In the genomic region with DNA sequence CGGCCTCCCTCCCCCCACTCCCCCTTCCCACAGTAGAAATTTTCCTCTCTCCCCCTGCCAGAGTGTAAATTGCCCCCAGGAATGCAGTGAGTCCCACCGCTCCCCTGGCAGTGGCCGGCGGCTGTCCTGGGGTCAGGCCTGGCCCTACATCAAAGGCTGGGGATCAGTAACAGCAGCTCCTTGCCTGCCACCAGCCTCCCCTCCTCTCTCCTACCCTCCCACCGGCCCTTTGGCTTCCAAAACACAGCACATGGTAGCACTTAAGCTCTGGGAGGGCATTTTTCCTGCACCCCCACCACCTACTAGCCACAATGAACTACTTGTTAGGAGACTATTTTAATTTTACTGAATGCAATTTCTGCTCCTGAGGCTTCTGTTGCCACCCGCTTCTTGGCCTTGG, we compare ENCODE assay signal across 15 cellular contexts. TPM values are rescaled to one million over a fixed set of nuclear protein-coding genes. Genes with fewer than 3 reads are reported as not detected.
DNase-seq lines count a peak whose midpoint lies in the region; ATAC-seq and TF ChIP-seq lines count a peak whose summit lies in the region.
"Had no signal": no experiment of that assay in that cellular context is flagged by ENCODE, and none has a peak within 500 bp of the region (broad histone marks: within the 10 kb centered on the region; RNA-seq: fewer than 3 reads in every experiment).

No MANE protein-coding gene starts in this region.

- CTCF ChIA-PET in activated CD8-positive, alpha-beta T cell treated with anti-CD3 and anti-CD28 coated beads, Interleukin-2, amount 10 ng/mL, durations not matched to agents 7 days and 5 days (lab: Charles Lee) = interaction anchor here (1.1 to 12.9 kb wide), 14 partner anchors 10 to 152 kb away, joined by 3 to 349 read pairs (median 6); partner anchors contain the start of gene TRAPPC3
- CTCF ChIA-PET in activated CD8-positive, alpha-beta T cell treated with anti-CD3 and anti-CD28 coated beads for 36 hours (lab: Charles Lee) = interaction anchor here (1.0 to 6.3 kb wide), 22 partner anchors 11 to 286 kb away, joined by 3 to 86 read pairs (median 6); partner anchors contain the start of genes AGO3 and TRAPPC3

- H3K27me3 ChIP-seq in transverse colon = no peaks in the 10 kb centered on the region
- H3K27me3 ChIP-seq: left lung, testis had no signal

- H3K4me1 Mint-ChIP-seq in activated CD8-positive, alpha-beta T cell treated with anti-CD3 and anti-CD28 coated beads, Interleukin-2, amount 10 ng/mL, durations not matched to agents 7 days and 5 days (ENCODE audit: low read depth) = peaks cover 9% of the 10 kb centered on the region
- H3K4me1 Mint-ChIP-seq in activated CD8-positive, alpha-beta T cell treated with anti-CD3 and anti-CD28 coated beads for 36 hours (ENCODE audit: low read depth) = no peaks in the 10 kb centered on the region
- H3K4me1 Mint-ChIP-seq in chondrocyte (ENCODE audit: low read depth) = peaks cover 46% of the 10 kb centered on the region
- H3K4me1 Mint-ChIP-seq: naive B cell had no signal

- TF ChIP-seq EP300 in transverse colon (IDR thresholded peaks at IDR 0.05; ENCODE audit: low read depth) = no peak

- TF ChIP-seq CTCF in activated CD8-positive, alpha-beta T cell treated with anti-CD3 and anti-CD28 coated beads for 36 hours (IDR thresholded peaks at IDR 0.05) = no peak
- TF ChIP-seq CTCF in chondrocyte (IDR thresholded peaks at IDR 0.05) (no peak), transverse colon (IDR thresholded peaks at IDR 0.05) (no peak)

- H3K9me3 ChIP-seq in mesodermal cell (ENCODE audit: control insufficient read depth, low read length) (no peaks in the 10 kb centered on the region), transverse colon (no peaks in the 10 kb centered on the region)
- H3K9me3 ChIP-seq: left lung, testis had no signal

- no peak overlapping the region for H3K4me3 ChIP-seq in mesodermal cell (ENCODE audit: extremely low read depth, insufficient read depth, low read length, poor library complexity, severe bottlenecking)
- no peak overlapping the region for H3K4me3 ChIP-seq in transverse colon
- H3K4me3 ChIP-seq: left lung, PC-9, testis had no signal

- no peak for TF ChIP-seq POLR2A in transverse colon (IDR thresholded peaks at IDR 0.05)

- no peak for DNase-seq in activated CD8-positive, alpha-beta T cell treated with anti-CD3 and anti-CD28 coated beads, Interleukin-2, amount 10 ng/mL, durations not matched to agents 7 days and 5 days
- DNase-seq in activated CD8-positive, alpha-beta T cell treated with anti-CD3 and anti-CD28 coated beads for 36 hours = no peak
- no peak for DNase-seq in chondrocyte (ENCODE audit: low spot score)
- no peak for DNase-seq in transverse colon
- DNase-seq in COR-L47 (lab: John Stamatoyannopoulos, UW) = no peak
- DNase-seq in Right ventricle myocardium superior = no peak
- DNase-seq: CD4-positive, alpha-beta T cell; cortex of kidney had no signal

- peaks cover 30% of the 10 kb centered on the region for H3K4me1 ChIP-seq in mesodermal cell (ENCODE audit: control insufficient read depth, insufficient read depth, low read length, poor library complexity, severe bottlenecking)
- peaks cover 0 to 35% (median 16%) of the 10 kb centered on the region in 4 donors for H3K4me1 ChIP-seq in transverse colon

- intact Hi-C loops in activated CD8-positive, alpha-beta T cell treated with anti-CD3 and anti-CD28 coated beads for 36 hours (cut with micrococcal nuclease) = loop anchor here (2.0 kb wide), 1 partner anchor 33 kb away; no protein-coding TSS in a partner anchor
- intact Hi-C loops in transverse colon (cut with DNase I; ENCODE audit: low total_unique reads) (loop anchor here (2.0 kb wide), 1 partner anchor 35 kb away; no protein-coding TSS in a partner anchor), Right ventricle myocardium superior (cut with DNase I) (no loop called here)

- H3K36me3 ChIP-seq in mesodermal cell (ENCODE audit: control insufficient read depth, insufficient read depth, low read length) (peaks cover 30% of the 10 kb centered on the region), transverse colon (peaks cover 0 to 13% (median 4%) of the 10 kb centered on the region in 4 donors)

- H3K27ac Mint-ChIP-seq in activated CD8-positive, alpha-beta T cell treated with anti-CD3 and anti-CD28 coated beads, Interleukin-2, amount 10 ng/mL, durations not matched to agents 7 days and 5 days = peak overlapping the region; percentile 9
- H3K27ac Mint-ChIP-seq in activated CD8-positive, alpha-beta T cell treated with anti-CD3 and anti-CD28 coated beads for 36 hours = no peak overlapping the region
- H3K27ac Mint-ChIP-seq in chondrocyte (ENCODE audit: unreplicated experiment) = peak overlapping the region; percentile 67

- POLR2A ChIA-PET in activated CD8-positive, alpha-beta T cell treated with anti-CD3 and anti-CD28 coated beads, Interleukin-2, amount 10 ng/mL, durations not matched to agents 7 days and 5 days (lab: Charles Lee) = interaction anchor here (0.6 kb wide), 1 partner anchor 43 kb away, joined by 3 read pairs; no protein-coding TSS in a partner anchor
- POLR2A ChIA-PET in activated CD8-positive, alpha-beta T cell treated with anti-CD3 and anti-CD28 coated beads for 36 hours (lab: Charles Lee) = interaction anchor here (1.1 to 2.4 kb wide), 3 partner anchors 15 to 34 kb away, joined by 3 to 8 read pairs (median 4); partner anchors contain the start of gene TRAPPC3

- no peaks in the 10 kb centered on the region for H3K9me3 Mint-ChIP-seq in activated CD8-positive, alpha-beta T cell treated with anti-CD3 and anti-CD28 coated beads, Interleukin-2, amount 10 ng/mL, durations not matched to agents 7 days and 5 days (ENCODE audit: insufficient read depth)
- H3K9me3 Mint-ChIP-seq in activated CD8-positive, alpha-beta T cell treated with anti-CD3 and anti-CD28 coated beads for 36 hours = no peaks in the 10 kb centered on the region
- H3K9me3 Mint-ChIP-seq in chondrocyte (ENCODE audit: low read depth) = no peaks in the 10 kb centered on the region
- H3K9me3 Mint-ChIP-seq: CD4-positive, alpha-beta T cell; naive B cell had no signal

- 41 to 62% methylated on average over 4 to 5 of the region's 6 CpGs for WGBS in mesodermal cell (ENCODE audit: insufficient coverage in 2 of 2), 2 experiments
- WGBS in transverse colon (ENCODE audit: low coverage in 1 of 2), 2 donors = 75% methylated on average over 6 of the region's 6 CpGs; no CpG with 5 or more reads in 1 of the 2 donors

- ATAC-seq in activated CD8-positive, alpha-beta T cell treated with anti-CD3 and anti-CD28 coated beads, Interleukin-2, amount 10 ng/mL, durations not matched to agents 7 days and 5 days = no peak
- ATAC-seq in activated CD8-positive, alpha-beta T cell treated with anti-CD3 and anti-CD28 coated beads for 36 hours = no peak
- ATAC-seq in GM18517 (IDR thresholded peaks at IDR 0.05; ENCODE audit: unreplicated experiment) (no peak), Right ventricle myocardium superior (ENCODE audit: poor library complexity) (no peak)

- H3K27ac ChIP-seq in mesodermal cell (ENCODE audit: low read depth, low read length, severe bottlenecking) (peak overlapping the region; percentile 45), transverse colon (peak overlapping the region in 3 of 4 donors; percentile 13 to 59 (median 36))
- H3K27ac ChIP-seq: PC-9, testis had no signal

- H3K4me3 Mint-ChIP-seq in activated CD8-positive, alpha-beta T cell treated with anti-CD3 and anti-CD28 coated beads, Interleukin-2, amount 10 ng/mL, durations not matched to agents 7 days and 5 days = no peak overlapping the region
- H3K4me3 Mint-ChIP-seq in activated CD8-positive, alpha-beta T cell treated with anti-CD3 and anti-CD28 coated beads for 36 hours = no peak overlapping the region
- H3K4me3 Mint-ChIP-seq in chondrocyte (ENCODE audit: unreplicated experiment) = no peak overlapping the region
- H3K4me3 Mint-ChIP-seq: CD4-positive, alpha-beta T cell; naive B cell had no signal

- H3K27me3 Mint-ChIP-seq in activated CD8-positive, alpha-beta T cell treated with anti-CD3 and anti-CD28 coated beads, Interleukin-2, amount 10 ng/mL, durations not matched to agents 7 days and 5 days (ENCODE audit: low read depth) = no peaks in the 10 kb centered on the region
- H3K27me3 Mint-ChIP-seq in activated CD8-positive, alpha-beta T cell treated with anti-CD3 and anti-CD28 coated beads for 36 hours = no peaks in the 10 kb centered on the region
- H3K27me3 Mint-ChIP-seq in chondrocyte (ENCODE audit: low read depth) = no peaks in the 10 kb centered on the region
- H3K27me3 Mint-ChIP-seq: CD4-positive, alpha-beta T cell; naive B cell had no signal

- peaks cover 12% of the 10 kb centered on the region for H3K36me3 Mint-ChIP-seq in activated CD8-positive, alpha-beta T cell treated with anti-CD3 and anti-CD28 coated beads, Interleukin-2, amount 10 ng/mL, durations not matched to agents 7 days and 5 days (ENCODE audit: low read depth)
- peaks cover 7% of the 10 kb centered on the region for H3K36me3 Mint-ChIP-seq in activated CD8-positive, alpha-beta T cell treated with anti-CD3 and anti-CD28 coated beads for 36 hours (ENCODE audit: low read depth)
- peaks cover 4% of the 10 kb centered on the region for H3K36me3 Mint-ChIP-seq in chondrocyte (ENCODE audit: low read depth)
- H3K36me3 Mint-ChIP-seq: naive B cell had no signal

- in situ Hi-C loops in transverse colon (cut with MboI; ENCODE audit: low pct_ligation_motif_present in 1 of 4, low pct_unique_long_range_greater_than_20kb in 1 of 4, low sequenced_read_pairs in 3 of 4) = no loop called here

RNA-seq across cellular contexts. Expression of gene COL8A2, which starts 9.0 kb away (rescaled TPM):
- under 1 TPM in 1 of 2 experiments, not detected in 1; 0.08 TPM for total RNA-seq in activated CD8-positive, alpha-beta T cell treated with anti-CD3 and anti-CD28 coated beads, Interleukin-2, amount 10 ng/mL, durations not matched to agents 7 days and 5 days
- total RNA-seq in activated CD8-positive, alpha-beta T cell treated with anti-CD3 and anti-CD28 coated beads for 36 hours = under 1 TPM; 0.83 to 0.85 TPM
- total RNA-seq in chondrocyte = 10.8 to 18.1 TPM (median 17.4 TPM) in 3 replicates
- polyA plus RNA-seq in mesodermal cell (2013, experiment 1 of 2) = 0.37 TPM
- 0.61 TPM for polyA plus RNA-seq in mesodermal cell (2013, experiment 2 of 2)
- total RNA-seq in transverse colon = 1 to 10 TPM; 1.2 to 5.4 (median 1.7) TPM
- total RNA-seq in Right ventricle myocardium superior = 1.4 TPM

RNA-seq across cellular contexts. Expression of gene TRAPPC3, which starts 15.3 kb away (rescaled TPM):
- 10 to 100 TPM; 55.6 to 56.4 TPM for total RNA-seq in activated CD8-positive, alpha-beta T cell treated with anti-CD3 and anti-CD28 coated beads, Interleukin-2, amount 10 ng/mL, durations not matched to agents 7 days and 5 days
- total RNA-seq in activated CD8-positive, alpha-beta T cell treated with anti-CD3 and anti-CD28 coated beads for 36 hours = 10 to 100 TPM; 47.9 to 48.4 TPM
- 67.7 to 74.5 TPM (median 69.7 TPM) in 3 replicates for total RNA-seq in chondrocyte
- polyA plus RNA-seq in mesodermal cell (2013, experiment 1 of 2) = 61.7 TPM
- polyA plus RNA-seq in mesodermal cell (2013, experiment 2 of 2) = 55.2 TPM
- 100 to 1,000 TPM in 3 of 4 donors, 10 to 100 TPM in 1; 54.6 to 165 (median 105) TPM for total RNA-seq in transverse colon
- 59.6 TPM for total RNA-seq in Right ventricle myocardium superior

RNA-seq across cellular contexts. Expression of gene MAP7D1, which starts 21.9 kb away (rescaled TPM):
- 100 to 1,000 TPM; 235 to 245 TPM for total RNA-seq in activated CD8-positive, alpha-beta T cell treated with anti-CD3 and anti-CD28 coated beads, Interleukin-2, amount 10 ng/mL, durations not matched to agents 7 days and 5 days
- total RNA-seq in activated CD8-positive, alpha-beta T cell treated with anti-CD3 and anti-CD28 coated beads for 36 hours = 100 to 1,000 TPM; 125 to 129 TPM
- total RNA-seq in chondrocyte (159 to 177 TPM (median 173 TPM) in 3 replicates), transverse colon (100 to 1,000 TPM in 1 of 4 donors, 10 to 100 TPM in 3; 74.3 to 187 (median 86.0) TPM), Right ventricle myocardium superior (390 TPM)
- 148 TPM for polyA plus RNA-seq in mesodermal cell (2013, experiment 1 of 2)
- polyA plus RNA-seq in mesodermal cell (2013, experiment 2 of 2) = 124 TPM

RNA-seq across cellular contexts. Expression of gene ADPRS, which starts 45.3 kb away (rescaled TPM):
- 10 to 100 TPM; 36.0 to 36.7 TPM for total RNA-seq in activated CD8-positive, alpha-beta T cell treated with anti-CD3 and anti-CD28 coated beads, Interleukin-2, amount 10 ng/mL, durations not matched to agents 7 days and 5 days
- total RNA-seq in activated CD8-positive, alpha-beta T cell treated with anti-CD3 and anti-CD28 coated beads for 36 hours = 10 to 100 TPM; 52.7 to 54.9 TPM
- total RNA-seq in chondrocyte (24.0 to 26.9 TPM (median 26.8 TPM) in 3 replicates), transverse colon (10 to 100 TPM; 18.3 to 41.8 (median 28.6) TPM), Right ventricle myocardium superior (19.1 TPM)
- 20.8 TPM for polyA plus RNA-seq in mesodermal cell (2013, experiment 1 of 2)
- 15.3 TPM for polyA plus RNA-seq in mesodermal cell (2013, experiment 2 of 2)

RNA-seq across cellular contexts. Expression of gene TEKT2, which starts 50.1 kb away (rescaled TPM):
- total RNA-seq in activated CD8-positive, alpha-beta T cell treated with anti-CD3 and anti-CD28 coated beads, Interleukin-2, amount 10 ng/mL, durations not matched to agents 7 days and 5 days = not detected
- under 1 TPM; 0.20 to 0.34 TPM for total RNA-seq in activated CD8-positive, alpha-beta T cell treated with anti-CD3 and anti-CD28 coated beads for 36 hours
- total RNA-seq in chondrocyte (0.17 TPM in 1 of 3 replicates, not detected in the others), transverse colon (not detected), Right ventricle myocardium superior (not detected)
- polyA plus RNA-seq in mesodermal cell (2013, experiment 1 of 2) = 2.4 TPM
- 2.6 TPM for polyA plus RNA-seq in mesodermal cell (2013, experiment 2 of 2)
- total RNA-seq: Daoy had no signal
